Comparison of ENCODE assay signal across 25 cellular contexts in the genomic region with DNA sequence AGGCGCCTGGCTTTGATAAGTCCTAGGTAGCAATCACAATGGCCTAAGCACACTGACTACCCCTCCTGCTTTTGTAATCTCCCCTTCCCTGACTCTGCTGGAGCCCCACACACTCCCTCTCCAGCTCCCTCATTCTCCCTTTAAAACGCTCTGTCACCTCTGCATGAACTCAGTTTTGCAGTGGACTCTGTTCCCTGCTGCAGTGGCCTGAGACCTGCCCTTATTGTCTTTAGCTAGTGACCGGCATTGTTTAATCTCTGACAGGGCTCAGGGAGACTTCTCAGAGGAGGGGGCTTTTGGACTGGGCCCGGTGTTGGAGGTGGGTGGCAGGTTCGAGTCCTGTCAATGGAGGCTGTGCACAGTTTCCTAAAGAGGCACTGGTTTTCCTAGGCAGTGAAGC.
"Had no signal": no experiment of that assay in that cellular context is flagged by ENCODE, and none has a peak within 500 bp of the region (broad histone marks: within the 10 kb centered on the region; RNA-seq: fewer than 3 reads in every experiment).

No MANE protein-coding gene starts in this region.

- H2AFZ ChIP-seq: neural progenitor cell, parathyroid adenoma had no signal

- H3K9me3 ChIP-seq: psoas muscle, right lobe of liver, thyroid gland, vagina had no signal

- H3K9ac ChIP-seq: neural progenitor cell, parathyroid adenoma had no signal

- H3K4me3 ChIP-seq: neural progenitor cell, psoas muscle, right lobe of liver, sigmoid colon, thoracic aorta, thyroid gland, tibial nerve, upper lobe of left lung, vagina had no signal

- H3K4me2 ChIP-seq: neural progenitor cell had no signal

- FAIRE-seq: small intestine, urothelium cell line had no signal

- H3K27ac ChIP-seq: neural progenitor cell, parathyroid adenoma, psoas muscle, right lobe of liver, sigmoid colon, thoracic aorta, thyroid gland, tibial nerve, upper lobe of left lung, vagina had no signal

- H3K79me2 ChIP-seq: parathyroid adenoma had no signal

- H3K27me3 ChIP-seq: neural progenitor cell, right lobe of liver, sigmoid colon, thyroid gland, tibial nerve, upper lobe of left lung, vagina had no signal

- H3K36me3 ChIP-seq: neural progenitor cell, right lobe of liver, sigmoid colon, thoracic aorta, thyroid gland, tibial nerve, upper lobe of left lung, vagina had no signal

- DNase-seq: naive thymus-derived CD4-positive, alpha-beta T cell; natural killer cell; psoas muscle; right cardiac atrium; right lobe of liver; small intestine; stimulated activated CD4-positive, alpha-beta T cell treated with anti-CD3 and anti-CD28 coated beads, Interleukin-15, amount 100 ng/mL, for 24 hours; stimulated activated CD4-positive, alpha-beta T cell treated with anti-CD3 and anti-CD28 coated beads, Interleukin-4, amount 100 ng/mL, for 1 hour; stimulated activated CD4-positive, alpha-beta T cell treated with anti-CD3 and anti-CD28 coated beads, Interleukin-4, amount 100 ng/mL, for 4 hours; stimulated activated CD8-positive, alpha-beta memory T cell treated with anti-CD3 and anti-CD28 coated beads, Interleukin-4, amount 100 ng/mL, for 48 hours; stimulated activated naive CD4-positive, alpha-beta T cell; stimulated activated naive CD8-positive, alpha-beta T cell treated with anti-CD3 and anti-CD28 coated beads, Interleukin-15, amount 100 ng/mL, for 72 hours; stimulated activated naive CD8-positive, alpha-beta T cell treated with anti-CD3 and anti-CD28 coated beads, Interleukin-15, Interleukin-2, amounts not matched to agents 100 U/mL and 50 U/mL, for 24 hours; substantia nigra; thyroid gland; trophoblast cell; upper lobe of left lung had no signal

- H3K4me1 ChIP-seq: neural progenitor cell, parathyroid adenoma, psoas muscle, right lobe of liver, sigmoid colon, thyroid gland, tibial nerve, upper lobe of left lung, vagina had no signal

- ATAC-seq: naive thymus-derived CD4-positive, alpha-beta T cell; natural killer cell; psoas muscle; right cardiac atrium; stimulated activated memory B cell treated with anti-CD40 and anti-IgM and Interleukin-4, amounts not matched to agents 10 μg/mL and 1 μg/mL and 100 μg/mL, for 72 hours; stimulated activated naive CD8-positive, alpha-beta T cell treated with anti-CD3 and anti-CD28 coated beads, Interleukin-15, amount 100 ng/mL, for 72 hours; stimulated activated naive CD8-positive, alpha-beta T cell treated with anti-CD3 and anti-CD28 coated beads, Interleukin-15, Interleukin-2, amounts not matched to agents 100 U/mL and 50 U/mL, for 24 hours had no signal
